Comparison of ENCODE assay signal across 8 cellular contexts in the genomic region with DNA sequence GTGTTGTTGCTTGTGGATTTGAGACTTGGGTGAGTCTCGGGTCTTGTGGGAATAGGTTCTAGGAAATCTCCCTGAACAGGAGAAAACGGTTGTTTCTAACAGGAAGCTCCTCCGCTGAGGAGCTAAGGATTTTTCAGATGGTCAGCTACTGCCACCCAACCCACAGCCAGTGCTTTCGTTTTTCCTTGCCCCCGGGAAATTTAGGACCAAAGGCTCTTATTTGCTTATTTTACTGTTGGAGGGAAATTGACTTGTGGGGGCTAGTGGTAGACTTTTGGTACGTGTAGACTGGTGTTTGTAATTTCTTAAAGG. TPM values are rescaled to one million over a fixed set of nuclear protein-coding genes. Genes with fewer than 3 reads are reported as not detected.
A peak's percentile ranks its signal among the peaks of the same experiment; 100 is the strongest.
DNase-seq lines count a peak whose midpoint lies in the region; ATAC-seq and TF ChIP-seq lines count a peak whose summit lies in the region.

No MANE protein-coding gene starts in this region.

- no peaks in the 10 kb centered on the region for H3K9me3 ChIP-seq in heart right ventricle

- H3K36me3 Mint-ChIP-seq in activated CD4-positive, alpha-beta memory T cell treated with anti-CD3 and anti-CD28 coated beads for 36 hours = peaks cover 1% of the 10 kb centered on the region
- H3K36me3 Mint-ChIP-seq in progenitor cell of endocrine pancreas (ENCODE audit: insufficient read depth) = no peaks in the 10 kb centered on the region

- H3K27ac Mint-ChIP-seq in activated CD4-positive, alpha-beta memory T cell treated with anti-CD3 and anti-CD28 coated beads for 36 hours = no peak overlapping the region
- peak overlapping the region; percentile 98 for H3K27ac Mint-ChIP-seq in progenitor cell of endocrine pancreas

- no peaks in the 10 kb centered on the region for H3K36me3 ChIP-seq in heart right ventricle

- POLR2A ChIA-PET in activated CD4-positive, alpha-beta memory T cell treated with anti-CD3 and anti-CD28 coated beads for 36 hours (lab: Charles Lee) = no interaction called here

- H3K4me1 ChIP-seq in heart right ventricle = peaks cover 0 to 23% (median 20%) of the 10 kb centered on the region in 9 donors

- intact Hi-C loops in activated CD4-positive, alpha-beta memory T cell treated with anti-CD3 and anti-CD28 coated beads for 36 hours (cut with micrococcal nuclease) = no loop called here
- intact Hi-C loops in heart right ventricle (cut with DNase I) = loop anchor here in 1 of 10 donors (10.0 kb wide), 1 partner anchor 82 kb away; no protein-coding TSS in a partner anchor

- WGBS in heart right ventricle, 2 donors = 0 to 1% methylated on average over 6 of the region's 6 CpGs

- peaks cover 33% of the 10 kb centered on the region for H3K27me3 Mint-ChIP-seq in activated CD4-positive, alpha-beta memory T cell treated with anti-CD3 and anti-CD28 coated beads for 36 hours
- H3K27me3 Mint-ChIP-seq in progenitor cell of endocrine pancreas = no peaks in the 10 kb centered on the region

- peak overlapping the region; percentile 66 to 91 (median 84) for H3K27ac ChIP-seq in heart right ventricle

- no peaks in the 10 kb centered on the region for H3K9me3 Mint-ChIP-seq in activated CD4-positive, alpha-beta memory T cell treated with anti-CD3 and anti-CD28 coated beads for 36 hours
- no peaks in the 10 kb centered on the region for H3K9me3 Mint-ChIP-seq in progenitor cell of endocrine pancreas (ENCODE audit: low read depth)

- CTCF ChIA-PET in activated CD4-positive, alpha-beta memory T cell treated with anti-CD3 and anti-CD28 coated beads for 36 hours (lab: Charles Lee) = no interaction called here

- ATAC-seq in heart right ventricle = peak; percentile 4 to 55 (median 32)
- ATAC-seq in HG03097 (IDR thresholded peaks at IDR 0.05; ENCODE audit: low FRiP score, unreplicated experiment) = no peak

- peak overlapping the region; percentile 68 to 96 (median 88) for H3K4me3 ChIP-seq in heart right ventricle

- H3K4me1 Mint-ChIP-seq in activated CD4-positive, alpha-beta memory T cell treated with anti-CD3 and anti-CD28 coated beads for 36 hours (ENCODE audit: low read depth) = peaks cover 13% of the 10 kb centered on the region
- H3K4me1 Mint-ChIP-seq in progenitor cell of endocrine pancreas (ENCODE audit: low read depth) = peaks cover 25% of the 10 kb centered on the region

- no peak for TF ChIP-seq CTCF in heart right ventricle (IDR thresholded peaks at IDR 0.05)
- TF ChIP-seq CTCF in progenitor cell of endocrine pancreas (IDR thresholded peaks at IDR 0.05; ENCODE audit: unreplicated experiment) = no peak

- H3K4me3 Mint-ChIP-seq in activated CD4-positive, alpha-beta memory T cell treated with anti-CD3 and anti-CD28 coated beads for 36 hours = peak overlapping the region; percentile 76
- H3K4me3 Mint-ChIP-seq in progenitor cell of endocrine pancreas (ENCODE audit: low read depth) = peak overlapping the region; percentile 99

- peaks cover 0 to 27% (median 0%) of the 10 kb centered on the region in 7 donors for H3K27me3 ChIP-seq in heart right ventricle

- peak; percentile 68 for DNase-seq in DMS153 treated with DMSO at 0.1 percent for 48 hours (lab: John Stamatoyannopoulos, UW; ENCODE audit: unreplicated experiment)
- DNase-seq in DMS153 (lab: John Stamatoyannopoulos, UW) = no peak
- DNase-seq in activated CD4-positive, alpha-beta memory T cell treated with anti-CD3 and anti-CD28 coated beads for 36 hours = no peak
- no peak for DNase-seq in heart right ventricle
- no peak for DNase-seq in progenitor cell of endocrine pancreas (ENCODE audit: low spot score, unreplicated experiment)
- no peak for DNase-seq in COLO668 (lab: John Stamatoyannopoulos, UW; ENCODE audit: unreplicated experiment)
- no peak for DNase-seq in NCI-H774 (lab: John Stamatoyannopoulos, UW)

RNA-seq across cellular contexts. Expression of a gene that starts 0.8 kb away (rescaled TPM):
- total RNA-seq in activated CD4-positive, alpha-beta memory T cell treated with anti-CD3 and anti-CD28 coated beads for 36 hours = under 1 TPM; 0.39 to 0.43 TPM
- total RNA-seq in heart right ventricle (10 to 100 TPM in 9 of 10 donors, 1 to 10 TPM in 1; 9.8 to 23.1 (median 15.2) TPM), progenitor cell of endocrine pancreas (29.7 and 32.2 TPM in 2 replicates)
- polyA plus RNA-seq in heart right ventricle = 10 to 100 TPM in 1 of 2 donors, 1 to 10 TPM in 1; 3.6 to 24.8 TPM

Comparison
In these comparisons a context has a peak if more than half of its experiments do, and no peak if none do; other contexts are left out.
1. RNA of a gene that starts 0.8 kb away (total RNA-seq): 29.7 to 32.2 TPM in progenitor cell of endocrine pancreas and 9.8 to 23.1 TPM in heart right ventricle; 0.39 to 0.43 TPM in activated CD4-positive, alpha-beta memory T cell treated with anti-CD3 and anti-CD28 coated beads for 36 hours; every median in the first group is over 4 times any median in the second.